9 cellular contexts compared by ENCODE assay signal in the genomic region with DNA sequence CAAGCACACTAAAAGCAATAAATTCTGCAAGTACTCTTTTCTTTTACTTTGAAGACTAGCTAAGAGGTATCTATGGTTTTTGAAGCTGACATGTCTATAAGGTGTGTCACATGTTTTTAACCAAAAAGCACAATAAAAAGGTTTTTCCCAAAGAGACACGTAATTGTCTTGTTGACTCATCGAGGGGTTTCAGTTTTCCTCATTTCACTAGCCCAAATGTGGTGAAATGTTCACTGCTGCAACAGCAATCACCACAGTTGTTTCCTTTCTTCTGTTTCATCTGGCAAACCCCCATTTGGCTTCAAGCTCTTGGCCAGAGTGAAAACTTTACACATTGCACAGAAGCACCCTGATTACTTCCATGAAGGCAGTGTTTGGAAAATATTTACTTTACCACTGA. TPM values are rescaled to one million over a fixed set of nuclear protein-coding genes. Genes with fewer than 3 reads are reported as not detected.
DNase-seq lines count a peak whose midpoint lies in the region; ATAC-seq and TF ChIP-seq lines count a peak whose summit lies in the region.
"Had no signal": no experiment of that assay in that cellular context is flagged by ENCODE, and none has a peak within 500 bp of the region (broad histone marks: within the 10 kb centered on the region; RNA-seq: fewer than 3 reads in every experiment).

No MANE protein-coding gene starts in this region.

- no peaks in the 10 kb centered on the region for H3K36me3 ChIP-seq in prostate gland

- TF ChIP-seq CTCF in prostate gland (IDR thresholded peaks at IDR 0.05), result no peak

- TF ChIP-seq POLR2A in prostate gland (IDR thresholded peaks at IDR 0.05), result no peak

- H3K4me3 ChIP-seq in skeletal muscle cell (ENCODE audit: low read depth, low read length), result no peak overlapping the region
- H3K4me3 ChIP-seq in prostate gland, result no peak overlapping the region

- H3K27me3 ChIP-seq in prostate gland (replicated peaks; ENCODE audit: insufficient read depth), result no peaks in the 10 kb centered on the region

- ATAC-seq in GM18868 (IDR thresholded peaks at IDR 0.05; ENCODE audit: unreplicated experiment) (peak; percentile 73), HG03469 (IDR thresholded peaks at IDR 0.05; ENCODE audit: unreplicated experiment) (no peak)
- ATAC-seq: WTC11 had no signal

- intact Hi-C loops in prostate gland (cut with DNase I), result loop anchor here (5.0 kb wide), 1 partner anchor 272 kb away; the partner anchor contains the start of gene SKAP2

- H3K27ac ChIP-seq in prostate gland, result no peak overlapping the region

- DNase-seq in LoVo (ENCODE audit: low spot score) (peak; percentile 64), dermis microvascular lymphatic vessel endothelial cell (ENCODE audit: low read depth in 2 of 2) (peak; percentile 87 to 88), skeletal muscle cell (ENCODE audit: low read depth) (peak; percentile 89), prostate gland (ENCODE audit: low spot score) (no peak), NCI-H1694 (lab: John Stamatoyannopoulos, UW) (no peak)
- DNase-seq: NCI-H2029 treated with DMSO at 0.1 percent for 48 hours had no signal

- 22% methylated on average over 2 of the region's 2 CpGs for WGBS in prostate gland

- H3K9me3 ChIP-seq in prostate gland, result no peaks in the 10 kb centered on the region

- peaks cover 5% of the 10 kb centered on the region for H3K4me1 ChIP-seq in prostate gland (replicated peaks)

RNA-seq across cellular contexts. Expression of gene HOXA4, which starts 3.8 kb away (rescaled TPM):
- total RNA-seq in dermis microvascular lymphatic vessel endothelial cell (0.51 TPM in 2 replicates), prostate gland (1 to 10 TPM; 1.4 to 1.8 TPM)
- total RNA-seq: WTC11 had no signal

RNA-seq across cellular contexts. Expression of gene HOXA5, which starts 9.1 kb away (rescaled TPM):
- 4.1 and 5.3 TPM in 2 replicates for total RNA-seq in dermis microvascular lymphatic vessel endothelial cell
- total RNA-seq in prostate gland, result 10 to 100 TPM in 1 of 2 donors, 1 to 10 TPM in 1; 3.7 to 12.9 TPM
- total RNA-seq: WTC11 had no signal

RNA-seq across cellular contexts. Expression of gene HOXA6, which starts 13.2 kb away (rescaled TPM):
- total RNA-seq in dermis microvascular lymphatic vessel endothelial cell (1.9 and 3.2 TPM in 2 replicates), prostate gland (1 to 10 TPM; 6.9 to 7.5 TPM)
- total RNA-seq: WTC11 had no signal

RNA-seq across cellular contexts. Expression of gene HOXA3, which starts 18.0 kb away (rescaled TPM):
- total RNA-seq in dermis microvascular lymphatic vessel endothelial cell, result 3.0 and 3.7 TPM in 2 replicates
- total RNA-seq in prostate gland, result 1 to 10 TPM; 2.8 to 3.1 TPM
- total RNA-seq: WTC11 had no signal

RNA-seq across cellular contexts. Expression of gene HOXA7, which starts 22.1 kb away (rescaled TPM):
- total RNA-seq in dermis microvascular lymphatic vessel endothelial cell (1.0 and 2.0 TPM in 2 replicates), prostate gland (1 to 10 TPM; 2.2 to 4.6 TPM)
- total RNA-seq: WTC11 had no signal

Comparison
In these comparisons a context has a peak if more than half of its experiments do, and no peak if none do; other contexts are left out.
1. DNase-seq: peak in LoVo (single experiment), dermis microvascular lymphatic vessel endothelial cell (2 of 2) and skeletal muscle cell (single experiment); none in prostate gland (single experiment) and NCI-H1694 (single experiment).